In genomic region chr3:38985581-38985980, GRCh38 we compare ENCODE assay signal across 27 cellular contexts.
DNase-seq lines count a peak whose midpoint lies in the region; ATAC-seq, FAIRE-seq and TF ChIP-seq lines count a peak whose summit lies in the region.
"Had no signal": no experiment of that assay in that cellular context is flagged by ENCODE, and none has a peak within 500 bp of the region (broad histone marks: within the 10 kb centered on the region; RNA-seq: fewer than 3 reads in every experiment).

No MANE protein-coding gene starts in this region.

- TF ChIP-seq POLR2A in endothelial cell of umbilical vein (IDR thresholded peaks at IDR 0.05; ENCODE audit: low read depth, low read length), result no peak

- H3K79me2 ChIP-seq in endothelial cell of umbilical vein (ENCODE audit: control insufficient read depth, insufficient read depth, low read length), result no peaks in the 10 kb centered on the region

- peaks cover 0 to 1% of the 10 kb centered on the region in 2 experiments for H3K27me3 ChIP-seq in endothelial cell of umbilical vein (ENCODE audit: control insufficient read depth in 2 of 2, insufficient read depth in 2 of 2, low read length in 2 of 2)
- H3K27me3 ChIP-seq: ovary, sigmoid colon, SJSA1, tibial artery had no signal

- CTCF ChIA-PET in endothelial cell of umbilical vein (lab: Charles Lee), result interaction anchor here (1.0 to 3.1 kb wide), 2 partner anchors 10 to 14 kb away, joined by 3 to 18 read pairs; no protein-coding TSS in a partner anchor

- dilution Hi-C loops in endothelial cell of umbilical vein (cut with MboI; ENCODE audit: extremely low pct_ligation_motif_present, low sequenced_read_pairs), result no loop called here

- intact Hi-C loops in endothelial cell of umbilical vein (cut with micrococcal nuclease), result no loop called here

- no peaks in the 10 kb centered on the region for H3K9me3 ChIP-seq in endothelial cell of umbilical vein (replicated peaks; ENCODE audit: control insufficient read depth, insufficient read depth, low read length)
- H3K9me3 ChIP-seq: esophagus muscularis mucosa, ovary, sigmoid colon, SJSA1, tibial artery had no signal

- POLR2A ChIA-PET in endothelial cell of umbilical vein (lab: Charles Lee), result no interaction called here

- ATAC-seq in HG02642 (IDR thresholded peaks at IDR 0.05; ENCODE audit: poor library complexity, unreplicated experiment) (no peak), GM21360 (IDR thresholded peaks at IDR 0.05; ENCODE audit: unreplicated experiment) (no peak)
- ATAC-seq: activated T-cell treated with anti-CD3 and anti-CD28 coated beads, Interleukin-2, amount 50 U/mL, for 72 hours; HepG2 had no signal

- no peaks in the 10 kb centered on the region for H3K36me3 Mint-ChIP-seq in activated naive CD8-positive, alpha-beta T cell treated with anti-CD3 and anti-CD28 coated beads for 36 hours
- H3K36me3 Mint-ChIP-seq: activated naive CD8-positive, alpha-beta T cell treated with anti-CD3 and anti-CD28 coated beads, Interleukin-2, amount 10 ng/mL, durations not matched to agents 7 days and 5 days; naive B cell had no signal

- peaks cover 3% of the 10 kb centered on the region for H3K27me3 Mint-ChIP-seq in activated naive CD8-positive, alpha-beta T cell treated with anti-CD3 and anti-CD28 coated beads for 36 hours

- H3K4me3 Mint-ChIP-seq in activated naive CD8-positive, alpha-beta T cell treated with anti-CD3 and anti-CD28 coated beads for 36 hours, result no peak overlapping the region
- H3K4me3 Mint-ChIP-seq: activated B cell treated with CpG ODN at 0.5 μM for 24 hours; activated naive CD8-positive, alpha-beta T cell treated with anti-CD3 and anti-CD28 coated beads, Interleukin-2, amount 10 ng/mL, durations not matched to agents 7 days and 5 days; activated T-cell treated with anti-CD3 and anti-CD28 coated beads, Interleukin-2, amount 50 U/mL, for 72 hours; naive B cell had no signal

- H3K9me3 Mint-ChIP-seq in activated naive CD8-positive, alpha-beta T cell treated with anti-CD3 and anti-CD28 coated beads for 36 hours, result no peaks in the 10 kb centered on the region
- H3K9me3 Mint-ChIP-seq: activated B cell treated with CpG ODN at 0.5 μM for 24 hours; activated naive CD8-positive, alpha-beta T cell treated with anti-CD3 and anti-CD28 coated beads, Interleukin-2, amount 10 ng/mL, durations not matched to agents 7 days and 5 days; activated T-cell treated with anti-CD3 and anti-CD28 coated beads, Interleukin-2, amount 50 U/mL, for 72 hours; naive B cell had no signal

- H3K27ac Mint-ChIP-seq in activated naive CD8-positive, alpha-beta T cell treated with anti-CD3 and anti-CD28 coated beads for 36 hours, result no peak overlapping the region
- H3K27ac Mint-ChIP-seq: activated B cell treated with CpG ODN at 0.5 μM for 24 hours; activated naive CD8-positive, alpha-beta T cell treated with anti-CD3 and anti-CD28 coated beads, Interleukin-2, amount 10 ng/mL, durations not matched to agents 7 days and 5 days; activated T-cell treated with anti-CD3 and anti-CD28 coated beads, Interleukin-2, amount 50 U/mL, for 72 hours; naive B cell had no signal

- H3K4me2 ChIP-seq in endothelial cell of umbilical vein (ENCODE audit: insufficient read depth, low read length), result no peak overlapping the region

- DNase-seq in AG08395 (ENCODE audit: low spot score) (peak; percentile 42), HT1080 (ENCODE audit: low read depth) (peak; percentile 62), endothelial cell of umbilical vein (ENCODE audit: low read depth, low spot score) (no peak), kidney tubule cell (ENCODE audit: low spot score) (peak; percentile 53), cortex of kidney (lab: John Stamatoyannopoulos, UW) (no peak)
- DNase-seq in activated naive CD8-positive, alpha-beta T cell treated with anti-CD3 and anti-CD28 coated beads for 36 hours, result no peak
- DNase-seq: activated B cell treated with CpG ODN at 0.5 μM for 24 hours; activated naive CD8-positive, alpha-beta T cell treated with anti-CD3 and anti-CD28 coated beads, Interleukin-2, amount 10 ng/mL, durations not matched to agents 7 days and 5 days; activated T-cell treated with anti-CD3 and anti-CD28 coated beads, Interleukin-2, amount 50 U/mL, for 72 hours; AML-193; caudate nucleus; DND-41; hippocampal formation; islet precursor cell; naive B cell; NCI-H1436 treated with DMSO at 0.1 percent for 48 hours; NCI-H226; ovary; sigmoid colon; stimulated activated naive CD4-positive, alpha-beta T cell had no signal

- H3K9me1 ChIP-seq in endothelial cell of umbilical vein (replicated peaks; ENCODE audit: control insufficient read depth, extremely low read depth, insufficient read depth, low read length), result no peaks in the 10 kb centered on the region

- H3K9ac ChIP-seq in endothelial cell of umbilical vein (replicated peaks; ENCODE audit: extremely low read depth, insufficient read depth, low read length), result no peak overlapping the region

- no peaks in the 10 kb centered on the region for H3K36me3 ChIP-seq in endothelial cell of umbilical vein (ENCODE audit: control insufficient read depth in 2 of 2, extremely low read depth in 1 of 2, insufficient read depth in 2 of 2, low read length in 2 of 2)
- H3K36me3 ChIP-seq: esophagus muscularis mucosa, ovary, sigmoid colon, SJSA1, tibial artery had no signal

- H4K20me1 ChIP-seq in endothelial cell of umbilical vein (replicated peaks; ENCODE audit: control insufficient read depth, extremely low read depth, insufficient read depth, low read length), result no peaks in the 10 kb centered on the region

- peaks cover 6% of the 10 kb centered on the region for H3K4me1 ChIP-seq in endothelial cell of umbilical vein (ENCODE audit: control insufficient read depth, extremely low read depth, insufficient read depth, low read length)
- H3K4me1 ChIP-seq: esophagus muscularis mucosa, sigmoid colon, tibial artery had no signal

- no peaks in the 10 kb centered on the region for H3K4me1 Mint-ChIP-seq in activated naive CD8-positive, alpha-beta T cell treated with anti-CD3 and anti-CD28 coated beads for 36 hours
- H3K4me1 Mint-ChIP-seq: activated B cell treated with CpG ODN at 0.5 μM for 24 hours; activated naive CD8-positive, alpha-beta T cell treated with anti-CD3 and anti-CD28 coated beads, Interleukin-2, amount 10 ng/mL, durations not matched to agents 7 days and 5 days; naive B cell had no signal

- H3K4me3 ChIP-seq in endothelial cell of umbilical vein (replicated peaks in 1 of 3; ENCODE audit: insufficient read depth in 1 of 3, low read depth in 1 of 3, low read length in 3 of 3), result no peak overlapping the region
- H3K4me3 ChIP-seq: esophagus muscularis mucosa, ovary, sigmoid colon, SJSA1, tibial artery had no signal

- BruUV-seq in endothelial cell of umbilical vein (replicated peaks; lab: Mats Ljungman, UMichigan), result no TSS peak

- TF ChIP-seq CTCF in endothelial cell of umbilical vein (IDR thresholded peaks at IDR 0.05; ENCODE audit: extremely low read depth in 1 of 2, insufficient read depth in 1 of 2, low read depth in 1 of 2, low read length in 2 of 2), result no peak

- no peak overlapping the region for H2AFZ ChIP-seq in endothelial cell of umbilical vein (ENCODE audit: low read depth, low read length)

- FAIRE-seq in endothelial cell of umbilical vein (lab: Jason Lieb, UNC), result no peak
- FAIRE-seq: H54, HepG2 had no signal

- H3K27ac ChIP-seq in endothelial cell of umbilical vein (ENCODE audit: insufficient read depth, low read depth, low read length), result no peak overlapping the region
- H3K27ac ChIP-seq: esophagus muscularis mucosa, ovary, sigmoid colon, SJSA1, tibial artery had no signal

TF ChIP-seq in endothelial cell of umbilical vein, 7 proteins besides CTCF, POLR2A, EP300 and RAD21:
- TF ChIP-seq JUN (IDR thresholded peaks at IDR 0.05; ENCODE audit: borderline replicate concordance, insufficient read depth, insufficient read length, low read depth) (no peak), FOS (IDR thresholded peaks at IDR 0.05; ENCODE audit: borderline replicate concordance, insufficient read depth, low read length) (peak; percentile 31), GATA2 (IDR thresholded peaks at IDR 0.05; ENCODE audit: insufficient read depth, insufficient read length, low read depth, low read length) (no peak), MAX (IDR thresholded peaks at IDR 0.05; ENCODE audit: insufficient read depth, insufficient read length) (no peak)
TF ChIP-seq in endothelial cell of umbilical vein: peak in this region for 1.

Comparison
In these comparisons a context has a peak if more than half of its experiments do, and no peak if none do; other contexts are left out.
1. DNase-seq: peak in AG08395 (single experiment), HT1080 (single experiment) and kidney tubule cell (single experiment); none in endothelial cell of umbilical vein (single experiment), activated naive CD8-positive, alpha-beta T cell treated with anti-CD3 and anti-CD28 coated beads for 36 hours (single experiment) and cortex of kidney (single experiment).